ENCODE assay signal across 24 cellular contexts in genomic region chr11:14618060-14618459, GRCh38. TPM values are rescaled to one million over a fixed set of nuclear protein-coding genes. Genes with fewer than 3 reads are reported as not detected.
A peak's percentile ranks its signal among the peaks of the same experiment; 100 is the strongest.
DNase-seq lines count a peak whose midpoint lies in the region; ATAC-seq, FAIRE-seq and TF ChIP-seq lines count a peak whose summit lies in the region.
"Had no signal": no experiment of that assay in that cellular context is flagged by ENCODE, and none has a peak within 500 bp of the region (broad histone marks: within the 10 kb centered on the region; RNA-seq: fewer than 3 reads in every experiment).

No MANE protein-coding gene starts in this region.

- in situ Hi-C loops in HepG2 (cut with HindIII; ENCODE audit: extremely low pct_ligation_motif_present, low pct_unique_long_range_greater_than_20kb) (no loop called here), GM23248 (cut with MboI) (no loop called here)

- peak overlapping the region; percentile 52 for H3K9ac ChIP-seq in adipocyte (ENCODE audit: low read length)
- H3K9ac ChIP-seq in HepG2 (ENCODE audit: insufficient read depth, low read depth, low read length): no peak overlapping the region
- H3K9ac ChIP-seq in rectal smooth muscle tissue (ENCODE audit: low read length): no peak overlapping the region
- H3K9ac ChIP-seq in GM23248: no peak overlapping the region
- H3K9ac ChIP-seq: KMS-11 had no signal

- no peaks in the 10 kb centered on the region for H3K36me3 ChIP-seq in adipocyte (ENCODE audit: control insufficient read depth, insufficient read depth, low read length, severe bottlenecking)
- peaks cover 0 to 4% of the 10 kb centered on the region in 2 experiments; a peak in 1 of 5 replicates for H3K36me3 ChIP-seq in HepG2 (replicated peaks in 1 of 2; ENCODE audit: control insufficient read depth in 1 of 2, insufficient read depth in 2 of 2, low read length in 2 of 2)
- H3K36me3 ChIP-seq in rectal smooth muscle tissue (ENCODE audit: control insufficient read depth, insufficient read depth, low read length): no peaks in the 10 kb centered on the region
- no peaks in the 10 kb centered on the region for H3K36me3 ChIP-seq in GM23248 (ENCODE audit: low read depth)

- H3F3A ChIP-seq in GM23248 (ENCODE audit: insufficient read depth): no peaks in the 10 kb centered on the region

- H3K4me2 ChIP-seq in HepG2 (ENCODE audit: low read depth, low read length): no peak overlapping the region; the same call in 1 of the 2 replicates
- no peak overlapping the region for H3K4me2 ChIP-seq in GM23248 (ENCODE audit: unreplicated experiment)
- H3K4me2 ChIP-seq: GM23338, KMS-11 had no signal

- peak; percentile 21; the same call in 2 of the 3 replicates for ATAC-seq in HepG2
- ATAC-seq in GM18858 (IDR thresholded peaks at IDR 0.05; ENCODE audit: unreplicated experiment): no peak
- ATAC-seq: GM23338, HCT116, Panc1 had no signal

- H3K79me2 ChIP-seq in HepG2 (ENCODE audit: insufficient read depth, low read length) (no peaks in the 10 kb centered on the region), GM23248 (ENCODE audit: insufficient read depth) (no peaks in the 10 kb centered on the region)

- H2AFZ ChIP-seq in HepG2 (ENCODE audit: low read length) (no peak overlapping the region), GM23248 (no peak overlapping the region)
- H2AFZ ChIP-seq: GM23338 had no signal

- no peak for FAIRE-seq in HepG2 (lab: Jason Lieb, UNC)
- FAIRE-seq: HTR-8/SVneo had no signal

- H3K9me2 ChIP-seq in GM23248 (ENCODE audit: insufficient read depth): no peaks in the 10 kb centered on the region

- no peaks in the 10 kb centered on the region for H3K27me3 ChIP-seq in adipocyte (replicated peaks; ENCODE audit: control insufficient read depth, insufficient read depth, low read length)
- H3K27me3 ChIP-seq in HepG2 (ENCODE audit: control insufficient read depth in 1 of 2, insufficient read depth in 2 of 2, low read length in 2 of 2): no peaks in the 10 kb centered on the region
- no peaks in the 10 kb centered on the region for H3K27me3 ChIP-seq in rectal smooth muscle tissue (ENCODE audit: control insufficient read depth, insufficient read depth, low read length)
- H3K27me3 ChIP-seq in GM23248 (replicated peaks; ENCODE audit: insufficient read depth): 0 out of 2 replicates have a peak, but pooled peaks cover 7% of the 10 kb centered on the region

- H4K20me1 ChIP-seq in HepG2 (ENCODE audit: insufficient read depth, low read length): no peaks in the 10 kb centered on the region
- H4K20me1 ChIP-seq in GM23248 (ENCODE audit: insufficient read depth): no peaks in the 10 kb centered on the region

- peaks cover 63% of the 10 kb centered on the region for H3K4me1 ChIP-seq in adipocyte (ENCODE audit: control insufficient read depth, insufficient read depth, low read length)
- peaks cover 47% of the 10 kb centered on the region for H3K4me1 ChIP-seq in HepG2 (ENCODE audit: insufficient read depth, low read length)
- peaks cover 19% of the 10 kb centered on the region for H3K4me1 ChIP-seq in rectal smooth muscle tissue (ENCODE audit: control insufficient read depth, insufficient read depth, low read length)
- H3K4me1 ChIP-seq in GM23248 (ENCODE audit: insufficient read depth): no peaks in the 10 kb centered on the region

- TF ChIP-seq CTCF in HepG2 (CRISPR knock-in tag; IDR thresholded peaks at IDR 0.05): no peak
- TF ChIP-seq CTCF in type B pancreatic cell (conservative IDR thresholded peaks at IDR 0.05): no peak

- TF ChIP-seq RAD21 in HepG2 (CRISPR knock-in tag; IDR thresholded peaks at IDR 0.05): no peak

- POLR2A ChIA-PET in HepG2 (lab: Yijun Ruan, JAX): interaction anchor here (0.7 to 1.5 kb wide), 5 partner anchors 26 to 118 kb away, joined by 3 to 5 read pairs (median 3); partner anchors contain the start of gene PDE3B

- H3K4me3 ChIP-seq in adipocyte (ENCODE audit: low read length): no peak overlapping the region
- no peak overlapping the region for H3K4me3 ChIP-seq in HepG2 (replicated peaks in 1 of 3; ENCODE audit: insufficient read depth in 1 of 3, low read depth in 2 of 3, low read length in 3 of 3)
- H3K4me3 ChIP-seq in rectal smooth muscle tissue (ENCODE audit: low read length): no peak overlapping the region
- H3K4me3 ChIP-seq in GM23248: no peak overlapping the region
- H3K4me3 ChIP-seq: GM23338 had no signal

- peak overlapping the region; percentile 4 for H3K27ac Mint-ChIP-seq in type B pancreatic cell
- H3K27ac Mint-ChIP-seq: CD4-positive, alpha-beta T cell; GM23338 had no signal

- TF ChIP-seq POLR2A in HepG2 (IDR thresholded peaks at IDR 0.05; ENCODE audit: insufficient read depth in 1 of 2, low read depth in 2 of 2, low read length in 2 of 2): no peak

- no peaks in the 10 kb centered on the region for H3K4me1 Mint-ChIP-seq in type B pancreatic cell (ENCODE audit: unreplicated experiment)
- H3K4me1 Mint-ChIP-seq: GM23338 had no signal

- CTCF ChIA-PET in HepG2 (lab: Yijun Ruan, JAX; ENCODE audit: low intra/inter-chr PET ratio, low total read pairs): no interaction called here

- no peaks in the 10 kb centered on the region for H3K27me3 Mint-ChIP-seq in type B pancreatic cell
- H3K27me3 Mint-ChIP-seq: CD4-positive, alpha-beta T cell had no signal

- TF ChIP-seq EP300 in HepG2 (IDR thresholded peaks at IDR 0.05; ENCODE audit: low read depth in 2 of 2, low read length in 2 of 2) (no peak), HepG2 (CRISPR knock-in tag; IDR thresholded peaks at IDR 0.05; ENCODE audit: borderline replicate concordance) (no peak)

- H3K9me3 ChIP-seq in adipocyte (ENCODE audit: control insufficient read depth, low read length): no peaks in the 10 kb centered on the region
- no peaks in the 10 kb centered on the region for H3K9me3 ChIP-seq in HepG2 (ENCODE audit: low read length)
- no peaks in the 10 kb centered on the region for H3K9me3 ChIP-seq in GM23248 (ENCODE audit: low read depth)

- H3K27ac ChIP-seq in HepG2 (ENCODE audit: extremely low read length, insufficient read depth, low read length): peak overlapping the region; percentile 61
- peak overlapping the region; percentile 1 for H3K27ac ChIP-seq in rectal smooth muscle tissue (ENCODE audit: low read depth, low read length)
- H3K27ac ChIP-seq in GM23248: no peak overlapping the region
- H3K27ac ChIP-seq: KMS-11 had no signal

- no peaks in the 10 kb centered on the region for H3K9me3 Mint-ChIP-seq in type B pancreatic cell
- H3K9me3 Mint-ChIP-seq: CD4-positive, alpha-beta T cell; GM23338 had no signal

- no peaks in the 10 kb centered on the region for H3K36me3 Mint-ChIP-seq in type B pancreatic cell

- WGBS in HepG2 (ENCODE audit: low lambda C conversion rate): 82% methylated on average over 2 of the region's 2 CpGs
- WGBS in GM23248 (ENCODE audit: low coverage in 1 of 2, low lambda C conversion rate in 2 of 2, missing lambda C conversion rate in 2 of 2), 2 experiments: 23 to 26% methylated on average over 2 of the region's 2 CpGs

- DNase-seq in adipocyte (ENCODE audit: low read depth): no peak
- DNase-seq in HepG2 (ENCODE audit: low spot score): peak; percentile 41
- DNase-seq in type B pancreatic cell (ENCODE audit: extremely low spot score, unreplicated experiment): no peak
- DNase-seq in GM23248: no peak
- DNase-seq in medulla oblongata (ENCODE audit: extremely low spot score): no peak
- DNase-seq: CD4-positive, alpha-beta T cell; COR-L47; DMS79; IMR-90; NCI-H1105; NCI-H146; NCI-H2029 treated with DMSO at 0.1 percent for 48 hours; NCI-H2171; NCI-H345; NCI-H524 treated with DMSO at 0.1 percent for 48 hours; NCI-H82; SIG-M5 had no signal

- no TSS peak for BruUV-seq in HepG2 (replicated peaks; lab: Mats Ljungman, UMichigan)

- H3K4me3 Mint-ChIP-seq in type B pancreatic cell: no peak overlapping the region
- H3K4me3 Mint-ChIP-seq: CD4-positive, alpha-beta T cell; GM23338 had no signal

- intact Hi-C loops in HepG2 (cut with micrococcal nuclease; ENCODE audit: unreplicated experiment): loop anchor here (5.0 kb wide), 2 partner anchors 36 to 76 kb away; no protein-coding TSS in a partner anchor

TF ChIP-seq in HepG2, 621 proteins besides CTCF, POLR2A, EP300 and RAD21 (continues in another document):
- TF ChIP-seq ZNF652 (CRISPR knock-in tag; IDR thresholded peaks at IDR 0.05; ENCODE audit: borderline replicate concordance, low read depth) (peak; percentile 13; the same call in 1 of the 2 replicates), ZC3H4 (CRISPR knock-in tag; IDR thresholded peaks at IDR 0.05; ENCODE audit: borderline replicate concordance) (no peak)

RNA-seq across cellular contexts. Expression of gene PDE3B, which starts 25.5 kb away (rescaled TPM):
- total RNA-seq in HepG2 (2016; rRNA removed; fragmentation: Illumina TruSeq; extraction: Trizol) (19.6 and 26.5 TPM in 2 replicates), type B pancreatic cell (ENCODE audit: low replicate concordance) (12.9 and 16.6 TPM in 2 replicates)
- 9.1 and 9.7 TPM in 2 replicates for total RNA-seq in HepG2 (2016; cell fraction: cytosol; rRNA removed; fragmentation: Illumina TruSeq; extraction: Trizol; ENCODE audit: low read depth)
- 18.7 and 26.8 TPM in 2 replicates for total RNA-seq in HepG2 (2016; cell fraction: insoluble cytoplasmic fraction; rRNA removed; fragmentation: Illumina TruSeq; extraction: Trizol)
- total RNA-seq in HepG2 (2016; cell fraction: membrane; rRNA removed; fragmentation: Illumina TruSeq; extraction: Trizol): 10.7 and 12.0 TPM in 2 replicates
- 59.3 and 61.3 TPM in 2 replicates for total RNA-seq in HepG2 (2016; cell fraction: nucleus; rRNA removed; fragmentation: Illumina TruSeq; extraction: Trizol)
- polyA plus RNA-seq in HepG2 (2011; rRNA removed) (12.8 and 14.1 TPM in 2 replicates), GM23248 (2016; fragmentation: Nextera tagmentation; extraction: Ambion mirVana) (not detected in 2 replicates)
- polyA plus RNA-seq in HepG2 (2011; cell fraction: cytosol; rRNA removed): 5.2 and 7.0 TPM in 2 replicates
- 12.5 and 13.7 TPM in 2 replicates for polyA plus RNA-seq in HepG2 (2011; cell fraction: nucleus; rRNA removed)
- polyA plus RNA-seq in HepG2 (2012): 13.9 and 22.3 TPM in 2 replicates
- polyA plus RNA-seq in HepG2 (2016; cell fraction: cytosol; fragmentation: Illumina TruSeq; extraction: Trizol; ENCODE audit: low read depth): 0.80 and 0.88 TPM in 2 replicates
- polyA plus RNA-seq in HepG2 (2016; cell fraction: insoluble cytoplasmic fraction; fragmentation: Illumina TruSeq; extraction: Trizol; ENCODE audit: low read depth): 12.6 and 13.1 TPM in 2 replicates
- polyA plus RNA-seq in HepG2 (2016; cell fraction: membrane; fragmentation: Illumina TruSeq; extraction: Trizol; ENCODE audit: low read depth): 2.2 and 2.7 TPM in 2 replicates
- 26.0 and 26.6 TPM in 2 replicates for polyA plus RNA-seq in HepG2 (2016; cell fraction: nucleus; fragmentation: Illumina TruSeq; extraction: Trizol; ENCODE audit: insufficient read depth, low read depth)
- 27.0 and 31.4 TPM in 2 replicates for polyA minus RNA-seq in HepG2 (2011; rRNA and poly(A)+ RNA removed; ENCODE audit: low replicate concordance)
- polyA minus RNA-seq in HepG2 (2011; cell fraction: cytosol; rRNA and poly(A)+ RNA removed): 29.8 and 43.1 TPM in 2 replicates
- polyA minus RNA-seq in HepG2 (2011; cell fraction: nucleus; rRNA and poly(A)+ RNA removed): 106 and 119 TPM in 2 replicates
- not detected in 2 replicates for total RNA-seq in GM23248 (2014; rRNA removed; shearing (Covaris generic))
